ENCODE assay signal across 8 cellular contexts in the genomic region with DNA sequence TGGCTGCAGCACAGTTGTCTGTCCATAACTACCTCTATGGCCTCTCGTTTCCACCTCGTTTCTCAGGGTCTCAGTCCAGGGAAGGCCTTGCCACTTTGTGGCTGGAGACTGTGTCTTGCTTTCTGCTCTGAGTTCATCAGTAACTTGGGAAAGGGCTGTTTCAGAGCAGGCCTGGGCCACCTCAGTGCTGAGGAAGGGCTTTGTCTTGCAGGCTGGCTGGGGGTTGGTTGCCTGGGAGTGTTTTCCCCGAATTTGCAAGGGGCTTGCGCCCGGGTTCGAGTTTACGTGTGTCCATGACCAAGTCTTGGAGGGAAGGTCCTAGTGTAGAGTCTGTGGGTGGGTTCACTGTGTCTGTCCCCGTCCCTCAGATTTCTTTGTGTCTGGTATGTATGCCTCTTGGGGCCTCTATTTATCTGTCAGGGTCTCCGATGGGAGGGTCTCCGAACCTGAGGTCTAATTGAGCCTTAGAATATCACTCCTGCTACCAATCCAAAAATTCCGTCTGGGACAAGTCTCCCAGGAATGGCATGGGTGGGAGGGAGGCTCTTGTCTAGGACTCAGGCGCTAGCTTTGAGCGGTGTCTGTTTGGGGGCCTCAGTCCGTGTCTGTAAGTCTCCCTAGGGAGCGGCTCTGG. TPM values are rescaled to one million over a fixed set of nuclear protein-coding genes. Genes with fewer than 3 reads are reported as not detected.
DNase-seq lines count a peak whose midpoint lies in the region; ATAC-seq and TF ChIP-seq lines count a peak whose summit lies in the region.
"Had no signal": no experiment of that assay in that cellular context is flagged by ENCODE, and none has a peak within 500 bp of the region (broad histone marks: within the 10 kb centered on the region; RNA-seq: fewer than 3 reads in every experiment).

No MANE protein-coding gene starts in this region.

- H3K79me2 ChIP-seq in HCT116 (ENCODE audit: insufficient read depth, low read length), result no peaks in the 10 kb centered on the region

- CTCF ChIA-PET in HCT116 (lab: Charles Lee), result interaction anchor here (1.0 kb wide), 1 partner anchor 11 kb away, joined by 8 read pairs; no protein-coding TSS in a partner anchor

- H3K4me3 Mint-ChIP-seq in osteocyte (ENCODE audit: unreplicated experiment), result peak overlapping the region; percentile 89

- H3K9ac ChIP-seq in HCT116 (ENCODE audit: low read length), result peak overlapping the region; percentile 52

- peaks cover 19% of the 10 kb centered on the region for H3K36me3 Mint-ChIP-seq in osteocyte (ENCODE audit: unreplicated experiment)

- BruUV-seq in HCT116 (replicated peaks; lab: Mats Ljungman, UMichigan), result no TSS peak

- H3K27ac ChIP-seq in HCT116 (ENCODE audit: low read depth, low read length), result peak overlapping the region; percentile 34; the same call in 1 of the 2 replicates

- H3K27me3 ChIP-seq in HCT116 (ENCODE audit: insufficient read depth, low read length), result no peaks in the 10 kb centered on the region

- peak overlapping the region; percentile 96 for H3K27ac Mint-ChIP-seq in osteocyte (ENCODE audit: unreplicated experiment)

- no peaks in the 10 kb centered on the region for H3K9me2 ChIP-seq in HCT116 (ENCODE audit: insufficient read depth)

- H3K27me3 Mint-ChIP-seq in osteocyte (ENCODE audit: unreplicated experiment), result no peaks in the 10 kb centered on the region

- ATAC-seq in HCT116, result no peak
- ATAC-seq in GM18907 (IDR thresholded peaks at IDR 0.05; ENCODE audit: unreplicated experiment), result no peak

- peaks cover 40% of the 10 kb centered on the region for H3K4me1 Mint-ChIP-seq in osteocyte (ENCODE audit: unreplicated experiment)

- TF ChIP-seq CTCF in HCT116 (IDR thresholded peaks at IDR 0.05 in 2 of 3, conservative IDR thresholded peaks at IDR 0.05 in 1 of 3; ENCODE audit: borderline replicate concordance in 1 of 3, insufficient read depth in 1 of 3, low read depth in 2 of 3, low read length in 2 of 3) (no peak), osteocyte (IDR thresholded peaks at IDR 0.05) (no peak)

- RAD21 ChIA-PET in HCT116 (lab: Charles Lee; ENCODE audit: low non-redundant PET in 1 of 2, low total read pairs in 2 of 2, uncharacterized antibody in 2 of 2, unreplicated experiment in 2 of 2), result no interaction called here

- intact Hi-C loops in HCT116 (cut with micrococcal nuclease), result loop anchor here (5.0 kb wide), 1 partner anchor 226 kb away; no protein-coding TSS in a partner anchor

- no peaks in the 10 kb centered on the region for H4K20me1 ChIP-seq in HCT116 (ENCODE audit: insufficient read depth)

- H3K4me2 ChIP-seq in HCT116 (ENCODE audit: low read length), result peak overlapping the region; percentile 98

- no peak for TF ChIP-seq RAD21 in HCT116 (IDR thresholded peaks at IDR 0.05; ENCODE audit: low read depth)

- no peak for DNase-seq in HCT116 (ENCODE audit: low read depth, low spot score)
- peak; percentile 22 for DNase-seq in dermis blood vessel endothelial cell
- no peak for DNase-seq in osteocyte (ENCODE audit: extremely low spot score, unreplicated experiment)
- DNase-seq in middle frontal gyrus (ENCODE audit: extremely low spot score, low spot score), result no peak
- DNase-seq in NCI-H1105 treated with DMSO at 0.1 percent for 48 hours (lab: John Stamatoyannopoulos, UW), result no peak
- DNase-seq: activated CD4-positive, alpha-beta T cell treated with anti-CD3 and anti-CD28 coated beads for 48 hours; KG1 had no signal

- peaks cover 9 to 22% of the 10 kb centered on the region in 2 experiments for H3K4me1 ChIP-seq in HCT116 (ENCODE audit: control insufficient read depth in 1 of 2, insufficient read depth in 2 of 2, low read length in 2 of 2)

- POLR2A ChIA-PET in HCT116 (lab: Charles Lee), result interaction anchor here (1.2 kb wide), 1 partner anchor 16 kb away, joined by 3 read pairs; no protein-coding TSS in a partner anchor

- H3K4me3 ChIP-seq in HCT116 (replicated peaks in 1 of 2; ENCODE audit: low read depth in 1 of 2, low read length in 2 of 2), result peak overlapping the region; percentile 66 to 72

- TF ChIP-seq POLR2A in HCT116 (IDR thresholded peaks at IDR 0.05; ENCODE audit: borderline replicate concordance, extremely low read depth, insufficient read depth, insufficient read length), result no peak

- H2AFZ ChIP-seq in HCT116 (ENCODE audit: low read depth, low read length, poor library complexity, severe bottlenecking), result peak overlapping the region; percentile 68

- H3K36me3 ChIP-seq in HCT116 (ENCODE audit: control insufficient read depth in 1 of 2, insufficient read depth in 2 of 2, low read length in 2 of 2), result no peaks in the 10 kb centered on the region

- H3K9me3 ChIP-seq in HCT116 (ENCODE audit: control insufficient read depth in 1 of 2, insufficient read depth in 1 of 2, low read depth in 1 of 2, low read length in 2 of 2), result no peaks in the 10 kb centered on the region

- H3K9me3 Mint-ChIP-seq in osteocyte (ENCODE audit: unreplicated experiment), result no peaks in the 10 kb centered on the region

TF ChIP-seq in HCT116, 20 proteins besides CTCF, POLR2A, EP300 and RAD21:
- TF ChIP-seq FOSL1 (IDR thresholded peaks at IDR 0.05; ENCODE audit: low read depth) (no peak), SIN3A (IDR thresholded peaks at IDR 0.05; ENCODE audit: low read depth) (no peak), CBX3 (IDR thresholded peaks at IDR 0.05; ENCODE audit: low read depth) (no peak)

RNA-seq across cellular contexts. Expression of a gene that starts 0.6 kb away (rescaled TPM):
- 8.7 TPM for total RNA-seq in HCT116 (2021; ENCODE audit: unreplicated experiment)
- polyA plus RNA-seq in HCT116 (2012), result 12.0 and 12.8 TPM in 2 replicates
- total RNA-seq in dermis blood vessel endothelial cell, result 37.4 and 51.2 TPM in 2 replicates
- 112 and 120 TPM in 2 replicates for total RNA-seq in osteocyte

RNA-seq across cellular contexts. Expression of a gene that starts 11.6 kb away (rescaled TPM):
- total RNA-seq in HCT116 (2021; ENCODE audit: unreplicated experiment), result 0.10 TPM
- polyA plus RNA-seq in HCT116 (2012), result 0.94 and 4.3 TPM in 2 replicates
- total RNA-seq in dermis blood vessel endothelial cell, result not detected in 2 replicates
- not detected in 2 replicates for total RNA-seq in osteocyte

RNA-seq across cellular contexts. Expression of a gene that starts 12.1 kb away (rescaled TPM):
- total RNA-seq in HCT116 (2021; ENCODE audit: unreplicated experiment) (11.8 TPM), dermis blood vessel endothelial cell (26.4 and 29.8 TPM in 2 replicates), osteocyte (12.3 and 12.8 TPM in 2 replicates)
- 9.9 and 10.2 TPM in 2 replicates for polyA plus RNA-seq in HCT116 (2012)

RNA-seq across cellular contexts. Expression of a gene that starts 28.8 kb away (rescaled TPM):
- total RNA-seq in HCT116 (2021; ENCODE audit: unreplicated experiment), result 0.69 TPM
- 0.42 and 0.60 TPM in 2 replicates for polyA plus RNA-seq in HCT116 (2012)
- 0.05 and 0.17 TPM in 2 replicates for total RNA-seq in dermis blood vessel endothelial cell
- total RNA-seq in osteocyte, result 2.9 and 3.2 TPM in 2 replicates

RNA-seq across cellular contexts. Expression of a gene that starts 36.8 kb away (rescaled TPM):
- total RNA-seq in HCT116 (2021; ENCODE audit: unreplicated experiment), result 59.3 TPM
- 63.7 and 79.2 TPM in 2 replicates for polyA plus RNA-seq in HCT116 (2012)
- 39.3 and 65.6 TPM in 2 replicates for total RNA-seq in dermis blood vessel endothelial cell
- total RNA-seq in osteocyte, result 72.5 and 76.8 TPM in 2 replicates
